Comparison of ENCODE assay signal across 8 cellular contexts in genomic region chr15:47812436-47813109, GRCh38.
A peak's percentile ranks its signal among the peaks of the same experiment; 100 is the strongest.
DNase-seq lines count a peak whose midpoint lies in the region; ATAC-seq, FAIRE-seq and TF ChIP-seq lines count a peak whose summit lies in the region.

No MANE protein-coding gene starts in this region.

- peak overlapping the region in 1 of 4 donors; percentile 50 for H3K27ac ChIP-seq in pancreas

- no peaks in the 10 kb centered on the region for H3K36me3 ChIP-seq in pancreas

- ATAC-seq in GM19025 (IDR thresholded peaks at IDR 0.05; ENCODE audit: low read depth, unreplicated experiment), result peak; percentile 35
- peak; percentile 63 for ATAC-seq in HG02973 (IDR thresholded peaks at IDR 0.05; ENCODE audit: unreplicated experiment)
- ATAC-seq in pancreas, result peak; percentile 45 to 69 (median 60)

- H3K4me1 ChIP-seq in pancreas, result peaks cover 12 to 35% (median 23%) of the 10 kb centered on the region in 3 donors

- no peak for TF ChIP-seq CTCF in pancreas (IDR thresholded peaks at IDR 0.05)

- H3K4me3 ChIP-seq in pancreas, result no peak overlapping the region

- no peaks in the 10 kb centered on the region for H3K9me3 ChIP-seq in pancreas

- 61 to 64% methylated on average over 5 of the region's 5 CpGs for WGBS in pancreas, 2 donors

- no peaks in the 10 kb centered on the region for H3K27me3 ChIP-seq in pancreas

- FAIRE-seq in pancreas (lab: Jason Lieb, UNC), result no peak

- DNase-seq in T1000 (lab: John Stamatoyannopoulos, UW), result peak; percentile 48
- DNase-seq in pancreas, result no peak
- no peak for DNase-seq in GOT3 (lab: John Stamatoyannopoulos, UW)
- no peak for DNase-seq in amniotic stem cell (lab: John Stamatoyannopoulos, UW)
- DNase-seq in ecto neural progenitor cell (ENCODE audit: low spot score), result no peak
- DNase-seq in nucleus accumbens (lab: John Stamatoyannopoulos, UW), result no peak

- intact Hi-C loops in pancreas (cut with DNase I), result no loop called here
